In the genomic region with DNA sequence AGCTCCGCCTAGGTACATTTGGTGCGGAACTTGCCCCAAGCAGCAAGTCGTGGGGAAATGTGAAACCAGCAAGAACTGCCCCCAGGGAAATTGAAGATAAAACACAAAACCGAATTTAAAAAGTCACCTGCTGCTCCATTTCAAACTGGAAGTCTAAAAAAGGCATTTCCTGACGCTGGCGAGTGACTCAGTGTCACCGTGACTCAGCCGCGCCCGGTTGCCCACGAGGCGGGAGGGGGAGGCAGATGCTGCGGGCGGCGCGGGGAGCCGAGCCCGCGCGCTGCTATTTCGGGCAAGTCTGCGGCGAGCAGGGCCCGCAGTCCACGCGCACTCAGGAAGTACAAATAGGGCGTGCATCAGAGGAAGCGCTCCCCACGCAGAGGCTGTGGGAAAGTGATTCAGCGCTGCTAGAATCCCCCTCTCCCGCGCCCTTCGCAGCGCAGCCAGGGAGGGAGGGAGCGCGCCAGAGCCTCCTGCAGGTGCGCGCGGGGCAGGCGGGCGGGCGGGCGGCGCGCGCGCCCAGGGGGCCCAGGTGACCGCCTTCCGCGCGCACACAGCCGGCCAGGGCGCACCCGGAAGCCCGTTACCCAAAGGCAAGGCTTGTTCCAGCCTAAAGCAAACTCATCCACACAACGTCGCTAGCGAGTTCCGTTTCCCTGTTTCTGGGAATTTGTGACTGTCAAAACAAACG, we compare ENCODE assay signal across 8 cellular contexts.
DNase-seq lines count a peak whose midpoint lies in the region; ATAC-seq and TF ChIP-seq lines count a peak whose summit lies in the region.

No MANE protein-coding gene starts in this region.

- peak overlapping the region; percentile 91 for H3K27ac Mint-ChIP-seq in dendritic cell treated with granulocyte-macrophage colony-stimulating factor and Interleukin-4, amounts not matched to agents 40 ng/mL and 50 ng/mL, for 4 days

- H3K4me3 ChIP-seq in lower leg skin (ENCODE audit: low read depth, poor library complexity, severe bottlenecking): peak overlapping the region; percentile 22

- ATAC-seq in GM18519 (IDR thresholded peaks at IDR 0.05; ENCODE audit: low FRiP score, unreplicated experiment) (peak; percentile 35), HG02943 (IDR thresholded peaks at IDR 0.05; ENCODE audit: low read depth, unreplicated experiment) (peak; percentile 59)

- intact Hi-C loops in dendritic cell treated with granulocyte-macrophage colony-stimulating factor and Interleukin-4, amounts not matched to agents 40 ng/mL and 50 ng/mL, for 4 days (cut with micrococcal nuclease): loop anchor here (5.0 to 10.0 kb wide), 2 partner anchors 353 to 486 kb away; partner anchors contain the start of gene IRS2
- intact Hi-C loops in lower leg skin (cut with DNase I; ENCODE audit: low total_unique reads): no loop called here

- H3K36me3 Mint-ChIP-seq in dendritic cell treated with granulocyte-macrophage colony-stimulating factor and Interleukin-4, amounts not matched to agents 40 ng/mL and 50 ng/mL, for 4 days (ENCODE audit: low read depth): peaks cover 5% of the 10 kb centered on the region

- WGBS in lower leg skin, 2 donors: 1% methylated on average over 32 to 37 of the region's 60 CpGs

- TF ChIP-seq POLR2A in lower leg skin (IDR thresholded peaks at IDR 0.05): no peak

- no peak for TF ChIP-seq CTCF in lower leg skin (IDR thresholded peaks at IDR 0.05)

- H3K4me3 Mint-ChIP-seq in dendritic cell treated with granulocyte-macrophage colony-stimulating factor and Interleukin-4, amounts not matched to agents 40 ng/mL and 50 ng/mL, for 4 days: peak overlapping the region; percentile 89

- H3K4me1 Mint-ChIP-seq in dendritic cell treated with granulocyte-macrophage colony-stimulating factor and Interleukin-4, amounts not matched to agents 40 ng/mL and 50 ng/mL, for 4 days (ENCODE audit: low read depth): peaks cover 18% of the 10 kb centered on the region

- DNase-seq in NCI-H2107 (lab: John Stamatoyannopoulos, UW) (peak; percentile 43), lower leg skin (ENCODE audit: low spot score in 2 of 2) (peak; percentile 50 to 92), SK-N-DZ (ENCODE audit: low spot score) (no peak)
- peak; percentile 82 for DNase-seq in activated CD4-positive, alpha-beta T cell treated with anti-CD3 and anti-CD28 coated beads for 48 hours
- DNase-seq in stimulated activated CD4-positive, alpha-beta T cell treated with anti-CD3 and anti-CD28 coated beads, Interleukin-4, amount 100 ng/mL, for 4 hours: peak; percentile 68 to 80

- H3K9me3 Mint-ChIP-seq in dendritic cell treated with granulocyte-macrophage colony-stimulating factor and Interleukin-4, amounts not matched to agents 40 ng/mL and 50 ng/mL, for 4 days: peaks cover 10% of the 10 kb centered on the region

- H3K27me3 Mint-ChIP-seq in dendritic cell treated with granulocyte-macrophage colony-stimulating factor and Interleukin-4, amounts not matched to agents 40 ng/mL and 50 ng/mL, for 4 days: peaks cover 3% of the 10 kb centered on the region
